In genomic region chr16:29663829-29664132, GRCh38 we compare ENCODE assay signal across 12 cellular contexts. TPM values are rescaled to one million over a fixed set of nuclear protein-coding genes. Genes with fewer than 3 reads are reported as not detected.
DNase-seq lines count a peak whose midpoint lies in the region; ATAC-seq and TF ChIP-seq lines count a peak whose summit lies in the region.
"Had no signal": no experiment of that assay in that cellular context is flagged by ENCODE, and none has a peak within 500 bp of the region (broad histone marks: within the 10 kb centered on the region; RNA-seq: fewer than 3 reads in every experiment).

No MANE protein-coding gene starts in this region.

- no peaks in the 10 kb centered on the region for H3K9me3 ChIP-seq in SJCRH30 (replicated peaks)
- H3K9me3 ChIP-seq: testis had no signal

- peak overlapping the region; percentile 94 for H3K27ac Mint-ChIP-seq in activated CD4-positive, alpha-beta T cell treated with anti-CD3 and anti-CD28 coated beads, Interleukin-2, amount 10 ng/mL, durations not matched to agents 7 days and 5 days
- peak overlapping the region; percentile 95 for H3K27ac Mint-ChIP-seq in T-helper 2 cell treated with Interferon-gamma antibody and Interleukin-4, amounts not matched to agents 5 μg/mL and 100 μg/mL, for 36 hours

- peak; percentile 24 for ATAC-seq in stimulated activated naive CD8-positive, alpha-beta T cell treated with anti-CD3 and anti-CD28 coated beads, Interleukin-15, Interleukin-2, amounts not matched to agents 100 U/mL and 50 U/mL, for 24 hours
- ATAC-seq: HCT116 had no signal

- H3K4me1 ChIP-seq in SJCRH30 = no peaks in the 10 kb centered on the region
- H3K4me1 ChIP-seq: testis had no signal

- DNase-seq in activated CD4-positive, alpha-beta T cell treated with anti-CD3 and anti-CD28 coated beads, Interleukin-2, amount 10 ng/mL, durations not matched to agents 7 days and 5 days = no peak
- no peak for DNase-seq in activated CD4-positive, alpha-beta T cell treated with anti-CD3 and anti-CD28 coated beads, Interleukin-2, amount 50 U/mL, for 1 hour
- DNase-seq in T-helper 2 cell treated with Interferon-gamma antibody and Interleukin-4, amounts not matched to agents 5 μg/mL and 100 μg/mL, for 36 hours (ENCODE audit: low spot score) = no peak
- DNase-seq in erythroblast (lab: John Stamatoyannopoulos, UW) = no peak
- no peak for DNase-seq in stimulated activated naive CD8-positive, alpha-beta T cell treated with anti-CD3 and anti-CD28 coated beads, Interleukin-15, Interleukin-2, amounts not matched to agents 100 U/mL and 50 U/mL, for 24 hours
- DNase-seq in T1000 (lab: John Stamatoyannopoulos, UW) = no peak
- no peak for DNase-seq in SJCRH30
- DNase-seq in glomerular visceral epithelial cell (ENCODE audit: extremely low spot score) = no peak
- DNase-seq: NCI-H1417 treated with DMSO at 0.1 percent for 48 hours, testis had no signal

- peaks cover 49% of the 10 kb centered on the region for H3K4me1 Mint-ChIP-seq in activated CD4-positive, alpha-beta T cell treated with anti-CD3 and anti-CD28 coated beads, Interleukin-2, amount 10 ng/mL, durations not matched to agents 7 days and 5 days
- H3K4me1 Mint-ChIP-seq in T-helper 2 cell treated with Interferon-gamma antibody and Interleukin-4, amounts not matched to agents 5 μg/mL and 100 μg/mL, for 36 hours (ENCODE audit: low read depth) = peaks cover 39% of the 10 kb centered on the region

- H3K4me3 ChIP-seq in SJCRH30 = no peak overlapping the region
- H3K4me3 ChIP-seq: testis had no signal

- no peaks in the 10 kb centered on the region for H3K27me3 ChIP-seq in SJCRH30
- H3K27me3 ChIP-seq: testis had no signal

- H3K9me3 Mint-ChIP-seq in activated CD4-positive, alpha-beta T cell treated with anti-CD3 and anti-CD28 coated beads, Interleukin-2, amount 10 ng/mL, durations not matched to agents 7 days and 5 days = no peaks in the 10 kb centered on the region
- H3K9me3 Mint-ChIP-seq in T-helper 2 cell treated with Interferon-gamma antibody and Interleukin-4, amounts not matched to agents 5 μg/mL and 100 μg/mL, for 36 hours = no peaks in the 10 kb centered on the region

- no peak overlapping the region for H3K27ac ChIP-seq in SJCRH30
- H3K27ac ChIP-seq: testis had no signal

- no peaks in the 10 kb centered on the region for H3K36me3 ChIP-seq in SJCRH30

- POLR2A ChIA-PET in activated CD4-positive, alpha-beta T cell treated with anti-CD3 and anti-CD28 coated beads, Interleukin-2, amount 10 ng/mL, durations not matched to agents 7 days and 5 days (lab: Charles Lee) = no interaction called here

- CTCF ChIA-PET in activated CD4-positive, alpha-beta T cell treated with anti-CD3 and anti-CD28 coated beads, Interleukin-2, amount 10 ng/mL, durations not matched to agents 7 days and 5 days (lab: Charles Lee) = interaction anchor here (0.7 to 2.4 kb wide), 3 partner anchors 12 to 184 kb away, joined by 3 to 8 read pairs (median 4); no protein-coding TSS in a partner anchor

- H3K4me3 Mint-ChIP-seq in activated CD4-positive, alpha-beta T cell treated with anti-CD3 and anti-CD28 coated beads, Interleukin-2, amount 10 ng/mL, durations not matched to agents 7 days and 5 days = peak overlapping the region; percentile 99
- H3K4me3 Mint-ChIP-seq in T-helper 2 cell treated with Interferon-gamma antibody and Interleukin-4, amounts not matched to agents 5 μg/mL and 100 μg/mL, for 36 hours = peak overlapping the region; percentile 97

- peak; percentile 58 for TF ChIP-seq POLR2A in erythroblast (IDR thresholded peaks at IDR 0.05; ENCODE audit: low read length)

- no peaks in the 10 kb centered on the region for H3K27me3 Mint-ChIP-seq in activated CD4-positive, alpha-beta T cell treated with anti-CD3 and anti-CD28 coated beads, Interleukin-2, amount 10 ng/mL, durations not matched to agents 7 days and 5 days
- no peaks in the 10 kb centered on the region for H3K27me3 Mint-ChIP-seq in T-helper 2 cell treated with Interferon-gamma antibody and Interleukin-4, amounts not matched to agents 5 μg/mL and 100 μg/mL, for 36 hours (ENCODE audit: low read depth)

- peaks cover 51% of the 10 kb centered on the region for H3K36me3 Mint-ChIP-seq in activated CD4-positive, alpha-beta T cell treated with anti-CD3 and anti-CD28 coated beads, Interleukin-2, amount 10 ng/mL, durations not matched to agents 7 days and 5 days (ENCODE audit: low read depth)
- peaks cover 54% of the 10 kb centered on the region for H3K36me3 Mint-ChIP-seq in T-helper 2 cell treated with Interferon-gamma antibody and Interleukin-4, amounts not matched to agents 5 μg/mL and 100 μg/mL, for 36 hours (ENCODE audit: low read depth)

RNA-seq across cellular contexts. Expression of gene SPN, which starts 0.7 kb away (rescaled TPM):
- total RNA-seq in activated CD4-positive, alpha-beta T cell treated with anti-CD3 and anti-CD28 coated beads, Interleukin-2, amount 10 ng/mL, durations not matched to agents 7 days and 5 days = 100 to 1,000 TPM; 351 to 357 TPM
- 0.96 and 2.1 TPM in 2 replicates for total RNA-seq in SJCRH30 (2014; rRNA removed; shearing (Covaris generic))
- total RNA-seq: myocyte had no signal

RNA-seq across cellular contexts. Expression of gene QPRT, which starts 15.2 kb away (rescaled TPM):
- 1 to 10 TPM; 3.9 to 4.8 TPM for total RNA-seq in activated CD4-positive, alpha-beta T cell treated with anti-CD3 and anti-CD28 coated beads, Interleukin-2, amount 10 ng/mL, durations not matched to agents 7 days and 5 days
- total RNA-seq in SJCRH30 (2014; rRNA removed; shearing (Covaris generic)) = 51.0 and 51.9 TPM in 2 replicates

Comparison
In these comparisons a context has a peak if more than half of its experiments do, and no peak if none do; other contexts are left out.
1. RNA of gene SPN, which starts 0.7 kb away (total RNA-seq): 351 to 357 TPM in activated CD4-positive, alpha-beta T cell treated with anti-CD3 and anti-CD28 coated beads, Interleukin-2, amount 10 ng/mL, durations not matched to agents 7 days and 5 days; 0.96 to 2.1 TPM in SJCRH30; every median in the first group is over 100 times any median in the second.